Comparison of ENCODE assay signal across 17 cellular contexts in genomic region chr1:206735553-206736031, GRCh38. TPM values are rescaled to one million over a fixed set of nuclear protein-coding genes. Genes with fewer than 3 reads are reported as not detected.
A peak's percentile ranks its signal among the peaks of the same experiment; 100 is the strongest.
DNase-seq lines count a peak whose midpoint lies in the region; ATAC-seq and TF ChIP-seq lines count a peak whose summit lies in the region.
"Had no signal": no experiment of that assay in that cellular context is flagged by ENCODE, and none has a peak within 500 bp of the region (broad histone marks: within the 10 kb centered on the region; RNA-seq: fewer than 3 reads in every experiment).

No MANE protein-coding gene starts in this region.

- H3K4me3 Mint-ChIP-seq in T-helper 17 cell: peak overlapping the region; percentile 15
- H3K4me3 Mint-ChIP-seq in stimulated activated effector memory CD8-positive, alpha-beta T cell treated with anti-CD3 and anti-CD28 coated beads, Interleukin-12 subunit alpha, Interleukin-12 subunit beta, amount 100 ng/mL, for 72 hours: no peak overlapping the region

- H3K9me3 ChIP-seq in left ventricle myocardium inferior (replicated peaks): no peaks in the 10 kb centered on the region
- no peaks in the 10 kb centered on the region for H3K9me3 ChIP-seq in right atrium auricular region
- no peaks in the 10 kb centered on the region for H3K9me3 ChIP-seq in T-helper 17 cell (ENCODE audit: control insufficient read depth, low read length, poor library complexity, severe bottlenecking)
- H3K9me3 ChIP-seq in fibroblast of lung (ENCODE audit: control insufficient read depth, insufficient read depth, low read depth, low read length): no peaks in the 10 kb centered on the region
- H3K9me3 ChIP-seq: tibial nerve had no signal

- no peak overlapping the region for H3K9ac ChIP-seq in fibroblast of lung (ENCODE audit: insufficient read depth, low read length)

- no peak for TF ChIP-seq CTCF in left ventricle myocardium inferior (IDR thresholded peaks at IDR 0.05; ENCODE audit: borderline replicate concordance)
- no peak for TF ChIP-seq CTCF in right atrium auricular region (IDR thresholded peaks at IDR 0.05)
- TF ChIP-seq CTCF in fibroblast of lung (conservative IDR thresholded peaks at IDR 0.05 in 1 of 2, IDR thresholded peaks at IDR 0.05 in 1 of 2; ENCODE audit: low read depth in 1 of 2, low read length in 2 of 2): no peak
- TF ChIP-seq CTCF in foreskin keratinocyte (conservative IDR thresholded peaks at IDR 0.05): no peak

- H4K20me1 ChIP-seq in fibroblast of lung (ENCODE audit: control insufficient read depth, extremely low read depth, insufficient read depth, low read length): no peaks in the 10 kb centered on the region

- intact Hi-C loops in left ventricle myocardium inferior (cut with micrococcal nuclease): loop anchor here (10.0 kb wide), 1 partner anchor 179 kb away; no protein-coding TSS in a partner anchor

- ATAC-seq in T-helper 17 cell (no peak), foreskin keratinocyte (no peak), HG02981 (IDR thresholded peaks at IDR 0.05; ENCODE audit: unreplicated experiment) (no peak)
- no peak for ATAC-seq in stimulated activated effector memory CD8-positive, alpha-beta T cell treated with anti-CD3 and anti-CD28 coated beads, Interleukin-12 subunit alpha, Interleukin-12 subunit beta, amount 100 ng/mL, for 72 hours
- ATAC-seq: activated naive CD4-positive, alpha-beta T cell treated with anti-CD3 and anti-CD28 coated beads, Interleukin-2, amount 50 U/mL, for 72 hours; GM12878 had no signal

- no peak for DNase-seq in left ventricle myocardium inferior
- DNase-seq in right atrium auricular region (ENCODE audit: low spot score): no peak
- DNase-seq in T-helper 17 cell: no peak
- peak; percentile 30 to 50 for DNase-seq in fibroblast of lung (ENCODE audit: low read depth in 2 of 2)
- DNase-seq in stimulated activated effector memory CD8-positive, alpha-beta T cell treated with anti-CD3 and anti-CD28 coated beads, Interleukin-12 subunit alpha, Interleukin-12 subunit beta, amount 100 ng/mL, for 72 hours (ENCODE audit: low spot score in 2 of 2): no peak
- no peak for DNase-seq in foreskin keratinocyte
- no peak for DNase-seq in effector CD8-positive, alpha-beta T cell (lab: John Stamatoyannopoulos, UW)
- DNase-seq: DMS53; NCI-H2029; NCI-H774; posterior cingulate gyrus; stimulated activated CD4-positive, alpha-beta T cell treated with anti-CD3 and anti-CD28 coated beads, Interleukin-15, amount 100 ng/mL, for 24 hours had no signal

- H3K4me2 ChIP-seq in fibroblast of lung (ENCODE audit: extremely low read depth, insufficient read depth, low read length): no peak overlapping the region

- peak overlapping the region; percentile 98 for H3K27ac Mint-ChIP-seq in T-helper 17 cell
- peak overlapping the region; percentile 58 for H3K27ac Mint-ChIP-seq in stimulated activated effector memory CD8-positive, alpha-beta T cell treated with anti-CD3 and anti-CD28 coated beads, Interleukin-12 subunit alpha, Interleukin-12 subunit beta, amount 100 ng/mL, for 72 hours

- H3K4me3 ChIP-seq in left ventricle myocardium inferior: no peak overlapping the region
- H3K4me3 ChIP-seq in right atrium auricular region: no peak overlapping the region
- H3K4me3 ChIP-seq in fibroblast of lung (replicated peaks in 1 of 4; ENCODE audit: control extremely low read depth in 1 of 4, insufficient read depth in 1 of 4, low read depth in 3 of 4, low read length in 4 of 4): no peak overlapping the region
- H3K4me3 ChIP-seq: GM12878, tibial nerve had no signal

- no peaks in the 10 kb centered on the region for H3K9me3 Mint-ChIP-seq in stimulated activated effector memory CD8-positive, alpha-beta T cell treated with anti-CD3 and anti-CD28 coated beads, Interleukin-12 subunit alpha, Interleukin-12 subunit beta, amount 100 ng/mL, for 72 hours
- H3K9me3 Mint-ChIP-seq: activated naive CD4-positive, alpha-beta T cell treated with anti-CD3 and anti-CD28 coated beads, Interleukin-2, amount 50 U/mL, for 72 hours had no signal

- peaks cover 5% of the 10 kb centered on the region for H3K36me3 Mint-ChIP-seq in T-helper 17 cell (ENCODE audit: low read depth)
- H3K36me3 Mint-ChIP-seq in stimulated activated effector memory CD8-positive, alpha-beta T cell treated with anti-CD3 and anti-CD28 coated beads, Interleukin-12 subunit alpha, Interleukin-12 subunit beta, amount 100 ng/mL, for 72 hours: peaks cover 66% of the 10 kb centered on the region

- H3K4me1 Mint-ChIP-seq in T-helper 17 cell: peaks cover 54% of the 10 kb centered on the region
- peaks cover 68% of the 10 kb centered on the region for H3K4me1 Mint-ChIP-seq in stimulated activated effector memory CD8-positive, alpha-beta T cell treated with anti-CD3 and anti-CD28 coated beads, Interleukin-12 subunit alpha, Interleukin-12 subunit beta, amount 100 ng/mL, for 72 hours

- peaks cover 52% of the 10 kb centered on the region for H3K36me3 ChIP-seq in left ventricle myocardium inferior
- peaks cover 51% of the 10 kb centered on the region for H3K36me3 ChIP-seq in right atrium auricular region
- H3K36me3 ChIP-seq in fibroblast of lung (ENCODE audit: control insufficient read depth, insufficient read depth, low read length): peaks cover 15% of the 10 kb centered on the region

- no peak overlapping the region for H2AFZ ChIP-seq in fibroblast of lung (ENCODE audit: low read length)

- H3K4me1 ChIP-seq in left ventricle myocardium inferior (peaks cover 70% of the 10 kb centered on the region), right atrium auricular region (peaks cover 0 to 50% of the 10 kb centered on the region in 2 donors), fibroblast of lung (ENCODE audit: control insufficient read depth, extremely low read depth, insufficient read depth, low read length) (peaks cover 2% of the 10 kb centered on the region), foreskin keratinocyte (no peaks in the 10 kb centered on the region)

- H3K27me3 Mint-ChIP-seq in T-helper 17 cell: no peaks in the 10 kb centered on the region

- H3K27ac ChIP-seq in left ventricle myocardium inferior (replicated peaks): peak overlapping the region; percentile 78
- no peak overlapping the region for H3K27ac ChIP-seq in right atrium auricular region
- no peak overlapping the region for H3K27ac ChIP-seq in fibroblast of lung (ENCODE audit: insufficient read depth, low read length)
- no peak overlapping the region for H3K27ac ChIP-seq in foreskin keratinocyte
- H3K27ac ChIP-seq: tibial nerve had no signal

- H3K27me3 ChIP-seq in left ventricle myocardium inferior (ENCODE audit: low read depth): no peaks in the 10 kb centered on the region
- no peaks in the 10 kb centered on the region for H3K27me3 ChIP-seq in right atrium auricular region
- no peaks in the 10 kb centered on the region for H3K27me3 ChIP-seq in fibroblast of lung (ENCODE audit: control insufficient read depth, insufficient read depth, low read length)
- no peaks in the 10 kb centered on the region for H3K27me3 ChIP-seq in foreskin keratinocyte
- H3K27me3 ChIP-seq: tibial nerve had no signal

- no peaks in the 10 kb centered on the region for H3K79me2 ChIP-seq in fibroblast of lung (ENCODE audit: control insufficient read depth, insufficient read depth, low read length)

RNA-seq across cellular contexts. Expression of gene IL19, which starts 35.0 kb away (rescaled TPM):
- total RNA-seq in left ventricle myocardium inferior (not detected), right atrium auricular region (not detected), T-helper 17 cell (not detected), fibroblast of lung (not detected in 2 replicates), foreskin keratinocyte (not detected in 2 replicates)
- polyA plus RNA-seq in fibroblast of lung (not detected in 2 replicates), foreskin keratinocyte (not detected in 2 replicates)
- not detected in 2 replicates for polyA plus RNA-seq in fibroblast of lung (2012)
- not detected in 2 replicates for polyA minus RNA-seq in fibroblast of lung (ENCODE audit: low replicate concordance)
- total RNA-seq: activated naive CD4-positive, alpha-beta T cell treated with anti-CD3 and anti-CD28 coated beads, Interleukin-2, amount 50 U/mL, for 72 hours; chondrocyte; GM12878; tibial nerve had no signal

RNA-seq across cellular contexts. Expression of gene IL10, which starts 36.7 kb away (rescaled TPM):
- 0.38 TPM for total RNA-seq in left ventricle myocardium inferior
- 1 to 10 TPM in 1 of 2 donors, under 1 TPM in 1; 0.93 to 3.1 TPM for total RNA-seq in right atrium auricular region
- under 1 TPM; 0.20 to 0.76 TPM for total RNA-seq in T-helper 17 cell
- total RNA-seq in fibroblast of lung: not detected in 2 replicates
- polyA plus RNA-seq in fibroblast of lung: not detected in 2 replicates
- not detected in 2 replicates for polyA plus RNA-seq in fibroblast of lung (2012)
- not detected in 2 replicates for polyA minus RNA-seq in fibroblast of lung (ENCODE audit: low replicate concordance)
- total RNA-seq in foreskin keratinocyte: not detected in 2 replicates
- polyA plus RNA-seq in foreskin keratinocyte: not detected in 2 replicates
- total RNA-seq: chondrocyte had no signal

RNA-seq across cellular contexts. Expression of gene MAPKAPK2, which starts 50.9 kb away (rescaled TPM):
- total RNA-seq in left ventricle myocardium inferior (215 TPM), right atrium auricular region (100 to 1,000 TPM; 136 to 158 TPM), T-helper 17 cell (100 to 1,000 TPM; 181 to 182 TPM), fibroblast of lung (31.3 and 51.9 TPM in 2 replicates), foreskin keratinocyte (63.7 and 64.0 TPM in 2 replicates)
- polyA plus RNA-seq in fibroblast of lung (74.4 and 85.7 TPM in 2 replicates), foreskin keratinocyte (52.4 and 57.9 TPM in 2 replicates)
- polyA plus RNA-seq in fibroblast of lung (2012): 65.5 and 70.1 TPM in 2 replicates
- polyA minus RNA-seq in fibroblast of lung (ENCODE audit: low replicate concordance): 138 and 201 TPM in 2 replicates

Comparison
In these comparisons a context has a peak if more than half of its experiments do, and no peak if none do; other contexts are left out.
1. DNase-seq: peak in fibroblast of lung (2 of 2); none in left ventricle myocardium inferior (single experiment), right atrium auricular region (single experiment), T-helper 17 cell (0 of 3), stimulated activated effector memory CD8-positive, alpha-beta T cell treated with anti-CD3 and anti-CD28 coated beads, Interleukin-12 subunit alpha, Interleukin-12 subunit beta, amount 100 ng/mL, for 72 hours (0 of 2), foreskin keratinocyte (0 of 2) and effector CD8-positive, alpha-beta T cell (single experiment).